Comparison of ENCODE assay signal across 12 cellular contexts in genomic region chr11:18578975-18579598, GRCh38. TPM values are rescaled to one million over a fixed set of nuclear protein-coding genes. Genes with fewer than 3 reads are reported as not detected.
DNase-seq lines count a peak whose midpoint lies in the region; ATAC-seq, FAIRE-seq and TF ChIP-seq lines count a peak whose summit lies in the region.
"Had no signal": no experiment of that assay in that cellular context is flagged by ENCODE, and none has a peak within 500 bp of the region (broad histone marks: within the 10 kb centered on the region; RNA-seq: fewer than 3 reads in every experiment).

No MANE protein-coding gene starts in this region.

- no peaks in the 10 kb centered on the region for H3K27me3 ChIP-seq in GM12878 (replicated peaks in 1 of 2; ENCODE audit: control insufficient read depth in 2 of 2, insufficient read depth in 2 of 2, low read length in 1 of 2)
- H3K27me3 ChIP-seq in esophagus squamous epithelium, result no peaks in the 10 kb centered on the region
- H3K27me3 ChIP-seq: BLaER1 had no signal

- no peak for TF ChIP-seq POLR2A in GM12878 (IDR thresholded peaks at IDR 0.05; ENCODE audit: low read depth, low read length)
- TF ChIP-seq POLR2A in esophagus squamous epithelium (IDR thresholded peaks at IDR 0.05), result no peak

- in situ Hi-C loops in GM12878 (cut with MboI), result no loop called here

- POLR2A ChIA-PET in GM12878 (lab: Charles Lee), result interaction anchor here (0.7 to 1.9 kb wide), 3 partner anchors 12 to 249 kb away, joined by 3 to 4 read pairs (median 4); no protein-coding TSS in a partner anchor

- ATAC-seq in activated naive CD4-positive, alpha-beta T cell treated with anti-CD3 and anti-CD28 coated beads, Interleukin-2, amount 50 U/mL, for 72 hours, result peak; percentile 69 to 83
- ATAC-seq in HG03354 (IDR thresholded peaks at IDR 0.05; ENCODE audit: poor library complexity, severe bottlenecking, unreplicated experiment) (peak; percentile 66), GM12878 (peak; percentile 86), HG03039 (IDR thresholded peaks at IDR 0.05; ENCODE audit: unreplicated experiment) (no peak)
- ATAC-seq: left cardiac atrium had no signal

- no peak overlapping the region; the same call in 1 of the 2 replicates for H2AFZ ChIP-seq in GM12878 (ENCODE audit: control insufficient read depth, low read depth, low read length)

- TF ChIP-seq EP300 in GM12878 (IDR thresholded peaks at IDR 0.05; ENCODE audit: borderline replicate concordance in 1 of 2, control insufficient read depth in 1 of 2, low read depth in 2 of 2, low read length in 2 of 2), result no peak

- 0 out of 2 replicates have a peak overlapping the region, but pooled peaks have one; percentile 36 for H3K4me3 ChIP-seq in GM12878
- H3K4me3 ChIP-seq in esophagus squamous epithelium, result no peak overlapping the region
- H3K4me3 ChIP-seq: BLaER1 had no signal

- H3K36me3 ChIP-seq in GM12878 (ENCODE audit: control insufficient read depth in 2 of 2, insufficient read depth in 2 of 2, low read length in 1 of 2) (no peaks in the 10 kb centered on the region; a peak in 1 of 4 replicates), esophagus squamous epithelium (peaks cover 0 to 44% (median under 1%) of the 10 kb centered on the region in 3 donors)

- DNase-seq in activated naive CD4-positive, alpha-beta T cell treated with anti-CD3 and anti-CD28 coated beads, Interleukin-2, amount 50 U/mL, for 72 hours (ENCODE audit: low spot score in 2 of 2), result no peak
- no peak for DNase-seq in activated naive CD4-positive, alpha-beta T cell (lab: John Stamatoyannopoulos, UW)
- DNase-seq in GM12878 (ENCODE audit: low read depth, low spot score), result no peak
- no peak for DNase-seq in esophagus squamous epithelium (lab: John Stamatoyannopoulos, UW)
- no peak for DNase-seq in HuH-7.5 (ENCODE audit: low spot score)
- no peak for DNase-seq in CD1c-positive myeloid dendritic cell (ENCODE audit: extremely low spot score)
- DNase-seq: dermis blood vessel endothelial cell, left cardiac atrium, NCI-H1092 treated with DMSO at 0.1 percent for 48 hours had no signal

- H3K4me2 ChIP-seq in GM12878 (ENCODE audit: control insufficient read depth, insufficient read depth), result no peak overlapping the region
- H3K4me2 ChIP-seq: BLaER1 had no signal

- RAD21 ChIA-PET in GM12878 (lab: Charles Lee; ENCODE audit: unreplicated experiment), result interaction anchor here (1.0 to 2.1 kb wide), 8 partner anchors 9 to 335 kb away, joined by 3 to 11 read pairs (median 5); partner anchors contain the start of genes SPTY2D1 and UEVLD

- H3K79me2 ChIP-seq in GM12878 (ENCODE audit: control insufficient read depth, insufficient read depth, low read length), result no peaks in the 10 kb centered on the region

- H3K9me3 Mint-ChIP-seq in activated naive CD4-positive, alpha-beta T cell treated with anti-CD3 and anti-CD28 coated beads, Interleukin-2, amount 50 U/mL, for 72 hours, result no peaks in the 10 kb centered on the region

- H3K9me3 ChIP-seq in GM12878 (replicated peaks; ENCODE audit: control insufficient read depth, insufficient read depth, low read length) (no peaks in the 10 kb centered on the region), esophagus squamous epithelium (no peaks in the 10 kb centered on the region)
- H3K9me3 ChIP-seq: BLaER1 had no signal

- peak overlapping the region in 1 of 2 donors; percentile 71 for H3K27ac Mint-ChIP-seq in activated naive CD4-positive, alpha-beta T cell treated with anti-CD3 and anti-CD28 coated beads, Interleukin-2, amount 50 U/mL, for 72 hours

- intact Hi-C loops in GM12878 (cut with micrococcal nuclease; ENCODE audit: unreplicated experiment) (loop anchor here (1.0 kb wide), 1 partner anchor 8 kb away; no protein-coding TSS in a partner anchor), esophagus squamous epithelium (cut with DNase I) (no loop called here)

- H3K4me1 ChIP-seq in GM12878 (ENCODE audit: control insufficient read depth, insufficient read depth, low read length) (peaks cover 5% of the 10 kb centered on the region; the same call in 1 of the 2 replicates), esophagus squamous epithelium (peaks cover 0 to 6% (median 0%) of the 10 kb centered on the region in 3 donors)
- H3K4me1 ChIP-seq: BLaER1 had no signal

- no peak for FAIRE-seq in GM12878 (lab: Jason Lieb, UNC)

- H3K27ac ChIP-seq in GM12878 (ENCODE audit: control insufficient read depth, insufficient read depth) (peak overlapping the region; percentile 46; the same call in 1 of the 2 replicates), esophagus squamous epithelium (peak overlapping the region in 2 of 4 donors; percentile 27 to 35)
- H3K27ac ChIP-seq: BLaER1 had no signal

- BruUV-seq in GM12878 (replicated peaks; lab: Mats Ljungman, UMichigan), result no TSS peak

- H3K9ac ChIP-seq in GM12878 (ENCODE audit: control insufficient read depth, insufficient read depth, low read length), result no peak overlapping the region
- H3K9ac ChIP-seq: BLaER1 had no signal

- WGBS in GM12878 (ENCODE audit: insufficient coverage, insufficient replicate concordance, low lambda C conversion rate, missing lambda C conversion rate), result 91% methylated on average over 14 of the region's 14 CpGs
- 59 to 64% methylated on average over 8 of the region's 14 CpGs for WGBS in esophagus squamous epithelium, 2 donors

- H3K36me3 Mint-ChIP-seq in activated naive CD4-positive, alpha-beta T cell treated with anti-CD3 and anti-CD28 coated beads, Interleukin-2, amount 50 U/mL, for 72 hours, result peaks cover 0 to 6% of the 10 kb centered on the region in 2 donors

- no peaks in the 10 kb centered on the region for H4K20me1 ChIP-seq in GM12878 (ENCODE audit: control insufficient read depth, insufficient read depth)
- H4K20me1 ChIP-seq: BLaER1 had no signal

- CTCF ChIA-PET in GM12878 (lab: Yijun Ruan, JAX), result interaction anchor here (0.7 to 2.1 kb wide), 8 partner anchors 9 to 152 kb away, joined by 3 to 9 read pairs (median 3); partner anchors contain the start of gene UEVLD

- no peak for TF ChIP-seq RAD21 in GM12878 (IDR thresholded peaks at IDR 0.05; ENCODE audit: insufficient read depth, low read depth, low read length)

- SMC1A ChIA-PET in GM12878 (lab: Charles Lee; ENCODE audit: uncharacterized antibody, unreplicated experiment), result interaction anchor here (1.0 to 2.6 kb wide), 9 partner anchors 8 to 187 kb away, joined by 3 to 19 read pairs (median 3); partner anchors contain the start of genes SPTY2D1 and UEVLD

- TF ChIP-seq CTCF in GM12878 (IDR thresholded peaks at IDR 0.05 in 2 of 3, conservative IDR thresholded peaks at IDR 0.05 in 1 of 3; ENCODE audit: control insufficient read depth in 2 of 3, extremely low read depth in 1 of 3, insufficient read depth in 1 of 3, low read depth in 3 of 3, low read length in 3 of 3) (no peak), esophagus squamous epithelium (IDR thresholded peaks at IDR 0.05) (no peak)

RNA-seq across cellular contexts. Expression of gene UEVLD, which starts 9.4 kb away (rescaled TPM):
- 10 to 100 TPM; 11.3 to 17.8 TPM for total RNA-seq in activated naive CD4-positive, alpha-beta T cell treated with anti-CD3 and anti-CD28 coated beads, Interleukin-2, amount 50 U/mL, for 72 hours
- 20.9 and 21.3 TPM in 2 replicates for total RNA-seq in GM12878 (2013; cell fraction: nucleolus; rRNA removed)
- total RNA-seq in GM12878 (2014; rRNA removed) (13.5 and 14.7 TPM in 2 replicates), GM12878 (2014; rRNA removed; fragmentation: Illumina TruSeq; extraction: Trizol) (14.4 and 14.7 TPM in 2 replicates), GM12878 (2021) (10.2 and 12.0 TPM in 2 replicates), esophagus squamous epithelium (10 to 100 TPM; 15.4 to 33.2 (median 21.1) TPM)
- polyA plus RNA-seq in GM12878 (2011; ENCODE audit: low read depth), result 4.3 TPM
- polyA plus RNA-seq in GM12878 (2011; rRNA removed) (16.3 and 23.8 TPM in 2 replicates), GM12878 (2014; fragmentation: Illumina TruSeq; extraction: Trizol) (14.1 and 16.1 TPM in 2 replicates), GM12878 (2014; fragmentation: Nextera tagmentation; extraction: Ambion mirVana) (1 to 10 TPM; 6.5 to 9.6 TPM), GM12878 (2014; rRNA removed) (8.0 and 10.6 TPM in 2 replicates), GM12878 (2016; fragmentation: Nextera tagmentation; extraction: Ambion mirVana) (10 to 100 TPM; 13.3 to 13.8 TPM)
- 6.4 and 10.2 TPM in 2 replicates for polyA plus RNA-seq in GM12878 (2011; cell fraction: cytosol; rRNA removed)
- 5.9 TPM in 2 replicates for polyA plus RNA-seq in GM12878 (2011; cell fraction: nucleus; rRNA removed)
- 6.9 and 7.3 TPM in 2 replicates for polyA plus RNA-seq in GM12878 (2012)
- 13.9 and 20.8 TPM in 2 replicates for polyA minus RNA-seq in GM12878 (2011; rRNA and poly(A)+ RNA removed)
- polyA minus RNA-seq in GM12878 (2011; cell fraction: cytosol; rRNA and poly(A)+ RNA removed), result 3.0 and 3.7 TPM in 2 replicates
- 5.4 and 8.0 TPM in 2 replicates for polyA minus RNA-seq in GM12878 (2011; cell fraction: nucleus; rRNA and poly(A)+ RNA removed)

RNA-seq across cellular contexts. Expression of gene MISFA, which starts 20.5 kb away (rescaled TPM):
- total RNA-seq in activated naive CD4-positive, alpha-beta T cell treated with anti-CD3 and anti-CD28 coated beads, Interleukin-2, amount 50 U/mL, for 72 hours, result 1 to 10 TPM in 1 of 2 donors, under 1 TPM in 1; 0.93 to 4.0 TPM
- total RNA-seq in GM12878 (2013; cell fraction: nucleolus; rRNA removed), result 1.4 and 2.3 TPM in 2 replicates
- total RNA-seq in GM12878 (2014; rRNA removed), result 1.0 and 3.3 TPM in 2 replicates
- total RNA-seq in GM12878 (2014; rRNA removed; fragmentation: Illumina TruSeq; extraction: Trizol), result 2.9 and 3.9 TPM in 2 replicates
- total RNA-seq in GM12878 (2021), result 3.8 and 4.6 TPM in 2 replicates
- 3.5 TPM for polyA plus RNA-seq in GM12878 (2011; ENCODE audit: low read depth)
- polyA plus RNA-seq in GM12878 (2011; rRNA removed), result 1.3 and 3.7 TPM in 2 replicates
- polyA plus RNA-seq in GM12878 (2011; cell fraction: cytosol; rRNA removed), result 0.59 and 1.1 TPM in 2 replicates
- polyA plus RNA-seq in GM12878 (2011; cell fraction: nucleus; rRNA removed), result 0.35 and 1.2 TPM in 2 replicates
- polyA plus RNA-seq in GM12878 (2012), result 2.0 and 2.8 TPM in 2 replicates
- polyA plus RNA-seq in GM12878 (2014; fragmentation: Illumina TruSeq; extraction: Trizol), result 0.88 TPM in 1 of 2 replicates, not detected in the other
- polyA plus RNA-seq in GM12878 (2014; fragmentation: Nextera tagmentation; extraction: Ambion mirVana), result 1 to 10 TPM; 2.1 to 2.8 TPM
- 2.5 TPM in 1 of 2 replicates, not detected in the other for polyA plus RNA-seq in GM12878 (2014; rRNA removed)
- polyA plus RNA-seq in GM12878 (2016; fragmentation: Nextera tagmentation; extraction: Ambion mirVana), result 1 to 10 TPM; 2.3 TPM
- 0.72 and 1.5 TPM in 2 replicates for polyA minus RNA-seq in GM12878 (2011; rRNA and poly(A)+ RNA removed)
- polyA minus RNA-seq in GM12878 (2011; cell fraction: cytosol; rRNA and poly(A)+ RNA removed), result not detected in 2 replicates
- 2.2 and 4.2 TPM in 2 replicates for polyA minus RNA-seq in GM12878 (2011; cell fraction: nucleus; rRNA and poly(A)+ RNA removed)
- total RNA-seq in esophagus squamous epithelium, result 1 to 10 TPM in 2 of 4 donors, not detected in 2; 1.4 to 2.5 TPM

RNA-seq across cellular contexts. Expression of gene TSG101, which starts 52.3 kb away (rescaled TPM):
- total RNA-seq in activated naive CD4-positive, alpha-beta T cell treated with anti-CD3 and anti-CD28 coated beads, Interleukin-2, amount 50 U/mL, for 72 hours, result 10 to 100 TPM; 34.0 to 45.0 TPM
- 22.4 and 33.5 TPM in 2 replicates for total RNA-seq in GM12878 (2013; cell fraction: nucleolus; rRNA removed)
- 89.7 and 93.1 TPM in 2 replicates for total RNA-seq in GM12878 (2014; rRNA removed)
- total RNA-seq in GM12878 (2014; rRNA removed; fragmentation: Illumina TruSeq; extraction: Trizol), result 71.5 and 74.2 TPM in 2 replicates
- total RNA-seq in GM12878 (2021), result 38.8 and 42.3 TPM in 2 replicates
- 26.7 TPM for polyA plus RNA-seq in GM12878 (2011; ENCODE audit: low read depth)
- polyA plus RNA-seq in GM12878 (2011; rRNA removed), result 98.7 and 123 TPM in 2 replicates
- 148 and 185 TPM in 2 replicates for polyA plus RNA-seq in GM12878 (2011; cell fraction: cytosol; rRNA removed)
- 71.9 and 73.7 TPM in 2 replicates for polyA plus RNA-seq in GM12878 (2011; cell fraction: nucleus; rRNA removed)
- 35.9 and 42.1 TPM in 2 replicates for polyA plus RNA-seq in GM12878 (2012)
- polyA plus RNA-seq in GM12878 (2014; fragmentation: Illumina TruSeq; extraction: Trizol), result 142 and 147 TPM in 2 replicates
- 10 to 100 TPM; 22.3 to 37.6 TPM for polyA plus RNA-seq in GM12878 (2014; fragmentation: Nextera tagmentation; extraction: Ambion mirVana)
- polyA plus RNA-seq in GM12878 (2014; rRNA removed), result 63.5 and 80.0 TPM in 2 replicates
- 100 to 1,000 TPM in 1 of 2 experiments, 10 to 100 TPM in 1; 98.3 to 102 TPM for polyA plus RNA-seq in GM12878 (2016; fragmentation: Nextera tagmentation; extraction: Ambion mirVana)
- polyA minus RNA-seq in GM12878 (2011; rRNA and poly(A)+ RNA removed), result 105 and 112 TPM in 2 replicates
- polyA minus RNA-seq in GM12878 (2011; cell fraction: cytosol; rRNA and poly(A)+ RNA removed), result 14.8 and 34.3 TPM in 2 replicates
- polyA minus RNA-seq in GM12878 (2011; cell fraction: nucleus; rRNA and poly(A)+ RNA removed), result 21.5 and 25.1 TPM in 2 replicates
- total RNA-seq in esophagus squamous epithelium, result 100 to 1,000 TPM in 2 of 4 donors, 10 to 100 TPM in 2; 76.5 to 114 (median 89.2) TPM

RNA-seq across cellular contexts. Expression of gene SPTY2D1, which starts 55.1 kb away (rescaled TPM):
- total RNA-seq in activated naive CD4-positive, alpha-beta T cell treated with anti-CD3 and anti-CD28 coated beads, Interleukin-2, amount 50 U/mL, for 72 hours, result 10 to 100 TPM; 15.5 to 30.5 TPM
- total RNA-seq in GM12878 (2013; cell fraction: nucleolus; rRNA removed), result 19.2 and 21.6 TPM in 2 replicates
- total RNA-seq in GM12878 (2014; rRNA removed), result 13.9 and 15.4 TPM in 2 replicates
- total RNA-seq in GM12878 (2014; rRNA removed; fragmentation: Illumina TruSeq; extraction: Trizol), result 20.3 and 21.2 TPM in 2 replicates
- total RNA-seq in GM12878 (2021), result 15.8 and 16.0 TPM in 2 replicates
- 8.6 TPM for polyA plus RNA-seq in GM12878 (2011; ENCODE audit: low read depth)
- polyA plus RNA-seq in GM12878 (2011; rRNA removed), result 14.9 and 24.3 TPM in 2 replicates
- 12.8 and 16.4 TPM in 2 replicates for polyA plus RNA-seq in GM12878 (2011; cell fraction: cytosol; rRNA removed)
- 6.8 and 8.2 TPM in 2 replicates for polyA plus RNA-seq in GM12878 (2011; cell fraction: nucleus; rRNA removed)
- polyA plus RNA-seq in GM12878 (2012), result 13.0 and 13.5 TPM in 2 replicates
- polyA plus RNA-seq in GM12878 (2014; fragmentation: Illumina TruSeq; extraction: Trizol), result 28.5 and 31.1 TPM in 2 replicates
- polyA plus RNA-seq in GM12878 (2014; fragmentation: Nextera tagmentation; extraction: Ambion mirVana), result 1 to 10 TPM; 4.6 to 4.7 TPM
- 9.8 and 12.2 TPM in 2 replicates for polyA plus RNA-seq in GM12878 (2014; rRNA removed)
- 10 to 100 TPM; 18.2 to 18.6 TPM for polyA plus RNA-seq in GM12878 (2016; fragmentation: Nextera tagmentation; extraction: Ambion mirVana)
- 11.6 and 23.3 TPM in 2 replicates for polyA minus RNA-seq in GM12878 (2011; rRNA and poly(A)+ RNA removed)
- 7.9 and 8.3 TPM in 2 replicates for polyA minus RNA-seq in GM12878 (2011; cell fraction: cytosol; rRNA and poly(A)+ RNA removed)
- polyA minus RNA-seq in GM12878 (2011; cell fraction: nucleus; rRNA and poly(A)+ RNA removed), result 3.3 and 5.6 TPM in 2 replicates
- total RNA-seq in esophagus squamous epithelium, result 10 to 100 TPM; 16.6 to 30.9 (median 19.0) TPM
